Comparison of ENCODE assay signal across 8 cellular contexts in the genomic region with DNA sequence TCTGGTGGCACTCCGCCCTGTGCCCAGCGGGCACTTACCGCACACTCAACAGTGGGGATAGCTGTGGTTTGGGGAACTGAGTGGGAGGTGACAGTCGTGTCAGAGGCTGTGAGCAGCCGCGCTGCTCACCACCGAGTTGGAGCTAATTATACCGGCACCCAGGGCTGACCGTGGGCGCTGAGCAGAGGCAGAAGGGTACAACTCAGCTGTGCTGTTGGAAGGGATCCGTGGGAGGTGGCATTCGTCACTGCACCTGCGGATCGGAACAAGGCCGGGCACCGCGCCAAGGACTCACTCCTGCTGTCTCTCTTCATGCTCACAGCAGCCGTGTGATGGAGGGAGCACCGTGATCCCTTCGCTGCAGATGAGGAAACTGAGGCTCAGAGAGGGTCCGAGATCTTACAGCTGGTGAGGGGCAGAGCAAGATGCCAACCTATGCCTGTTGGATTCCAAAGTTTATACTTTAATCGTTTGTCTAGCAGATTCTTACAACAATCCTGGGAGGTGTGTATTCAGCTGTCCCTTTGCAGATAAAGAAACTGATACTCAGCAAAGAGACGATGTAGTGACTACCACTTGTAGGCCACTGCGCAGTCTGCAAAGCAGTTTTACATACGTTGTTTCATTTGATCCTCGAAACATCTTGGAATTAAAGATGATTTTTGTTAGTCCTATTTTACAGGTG. TPM values are rescaled to one million over a fixed set of nuclear protein-coding genes. Genes with fewer than 3 reads are reported as not detected.
A peak's percentile ranks its signal among the peaks of the same experiment; 100 is the strongest.
DNase-seq lines count a peak whose midpoint lies in the region; ATAC-seq and TF ChIP-seq lines count a peak whose summit lies in the region.

No MANE protein-coding gene starts in this region.

- ATAC-seq in CD8-positive, alpha-beta T cell = peak; percentile 49
- ATAC-seq in GM21447 (IDR thresholded peaks at IDR 0.05; ENCODE audit: unreplicated experiment) = peak; percentile 41
- ATAC-seq in activated naive CD4-positive, alpha-beta T cell treated with anti-CD3 and anti-CD28 coated beads, Interleukin-2, amount 50 U/mL, for 72 hours = peak; percentile 72 to 81

- peak overlapping the region; percentile 72 for H3K27ac ChIP-seq in CD8-positive, alpha-beta T cell (ENCODE audit: low read depth, low read length)
- no peak overlapping the region for H3K27ac ChIP-seq in HUES64 (ENCODE audit: low read depth, low read length)

- no peaks in the 10 kb centered on the region for H3K9me3 Mint-ChIP-seq in CD8-positive, alpha-beta T cell
- H3K9me3 Mint-ChIP-seq in activated naive CD4-positive, alpha-beta T cell treated with anti-CD3 and anti-CD28 coated beads, Interleukin-2, amount 50 U/mL, for 72 hours = no peaks in the 10 kb centered on the region

- H3K36me3 ChIP-seq in CD8-positive, alpha-beta T cell (ENCODE audit: insufficient read depth, low read length) = no peaks in the 10 kb centered on the region
- peaks cover 4% of the 10 kb centered on the region; the same call in 1 of the 2 replicates for H3K36me3 ChIP-seq in HUES64 (ENCODE audit: insufficient read depth, low read length)
- H3K36me3 ChIP-seq in skeletal muscle satellite cell (ENCODE audit: insufficient read depth, low read length) = no peaks in the 10 kb centered on the region

- peak overlapping the region; percentile 33 for H3K9ac ChIP-seq in HUES64 (ENCODE audit: low read depth, low read length)
- peak overlapping the region; percentile 88 for H3K9ac ChIP-seq in skeletal muscle satellite cell (ENCODE audit: low read depth, low read length)

- peaks cover 46% of the 10 kb centered on the region for H3K4me1 ChIP-seq in CD8-positive, alpha-beta T cell (ENCODE audit: insufficient read depth, low read length)
- peaks cover 12% of the 10 kb centered on the region; the same call in 1 of the 2 replicates for H3K4me1 ChIP-seq in HUES64 (ENCODE audit: insufficient read depth, low read length)
- H3K4me1 ChIP-seq in skeletal muscle satellite cell (ENCODE audit: control insufficient read depth, insufficient read depth, low read length) = peaks cover 18% of the 10 kb centered on the region

- H3K9me3 ChIP-seq in CD8-positive, alpha-beta T cell (ENCODE audit: low read length) = no peaks in the 10 kb centered on the region
- H3K9me3 ChIP-seq in HUES64 (ENCODE audit: insufficient read depth, low read depth, low read length) (no peaks in the 10 kb centered on the region), skeletal muscle satellite cell (replicated peaks; ENCODE audit: low read length) (no peaks in the 10 kb centered on the region)

- peak; percentile 44 to 85 (median 79) for DNase-seq in CD8-positive, alpha-beta T cell
- peak; percentile 38 for DNase-seq in SK-N-DZ (ENCODE audit: low spot score)
- DNase-seq in activated naive CD4-positive, alpha-beta T cell treated with anti-CD3 and anti-CD28 coated beads, Interleukin-2, amount 50 U/mL, for 72 hours (ENCODE audit: low spot score in 2 of 2) = peak; percentile 79 to 91
- peak; percentile 61 to 67 for DNase-seq in hippocampal formation (lab: John Stamatoyannopoulos, UW)
- DNase-seq in HuH-7.5 (ENCODE audit: low spot score) = no peak

- 18% methylated on average over 26 of the region's 26 CpGs for WGBS in HUES64

- TF ChIP-seq CTCF in CD8-positive, alpha-beta T cell (IDR thresholded peaks at IDR 0.05) = no peak

- peak overlapping the region; percentile 98 for H3K4me2 ChIP-seq in skeletal muscle satellite cell (ENCODE audit: low read length)

- H3K4me3 Mint-ChIP-seq in CD8-positive, alpha-beta T cell = peak overlapping the region; percentile 99

- intact Hi-C loops in CD8-positive, alpha-beta T cell (cut with DNase I, micrococcal nuclease) = loop anchor here (1.0 to 2.0 kb wide), 5 partner anchors 43 to 435 kb away; a partner anchor contains a TSS

- H3K27me3 Mint-ChIP-seq in CD8-positive, alpha-beta T cell (ENCODE audit: low read depth) = peaks cover 2% of the 10 kb centered on the region

- peak overlapping the region; percentile 91 for H3K4me3 ChIP-seq in CD8-positive, alpha-beta T cell (ENCODE audit: low read depth, low read length)
- peak overlapping the region; percentile 92 for H3K4me3 ChIP-seq in HUES64 (ENCODE audit: low read length)
- peak overlapping the region; percentile 91 for H3K4me3 ChIP-seq in skeletal muscle satellite cell (ENCODE audit: low read length)

- POLR2A ChIA-PET in CD8-positive, alpha-beta T cell (lab: Charles Lee) = interaction anchor here (0.9 to 1.4 kb wide), 10 partner anchors 16 to 549 kb away, joined by 3 to 8 read pairs (median 4); a partner anchor contains a TSS

- H3K27ac Mint-ChIP-seq in CD8-positive, alpha-beta T cell = peak overlapping the region; percentile 98
- peak overlapping the region; percentile 94 for H3K27ac Mint-ChIP-seq in activated naive CD4-positive, alpha-beta T cell treated with anti-CD3 and anti-CD28 coated beads, Interleukin-2, amount 50 U/mL, for 72 hours

- peaks cover 63% of the 10 kb centered on the region for H3K4me1 Mint-ChIP-seq in CD8-positive, alpha-beta T cell (ENCODE audit: low read depth)

- CTCF ChIA-PET in CD8-positive, alpha-beta T cell (lab: Charles Lee) = interaction anchor here (0.6 to 1.9 kb wide), 5 partner anchors 42 to 384 kb away, joined by 3 to 14 read pairs (median 4); no protein-coding TSS in a partner anchor

- peaks cover 11% of the 10 kb centered on the region for H3K36me3 Mint-ChIP-seq in CD8-positive, alpha-beta T cell
- H3K36me3 Mint-ChIP-seq in activated naive CD4-positive, alpha-beta T cell treated with anti-CD3 and anti-CD28 coated beads, Interleukin-2, amount 50 U/mL, for 72 hours = peaks cover 6 to 8% of the 10 kb centered on the region in 2 donors

- H3K27me3 ChIP-seq in CD8-positive, alpha-beta T cell (ENCODE audit: insufficient read depth, low read length) = no peaks in the 10 kb centered on the region
- H3K27me3 ChIP-seq in HUES64 (ENCODE audit: insufficient read depth, low read length) (peaks cover 2% of the 10 kb centered on the region; the same call in 1 of the 2 replicates), skeletal muscle satellite cell (ENCODE audit: control insufficient read depth, insufficient read depth, low read length) (peaks cover 4% of the 10 kb centered on the region)

RNA-seq across cellular contexts. Expression of a gene that starts 0.7 kb away (rescaled TPM):
- 10 to 100 TPM; 59.2 to 62.8 TPM for total RNA-seq in CD8-positive, alpha-beta T cell
- 24.0 TPM for polyA plus RNA-seq in HUES64 (2013, experiment 1 of 2)
- 26.3 TPM for polyA plus RNA-seq in HUES64 (2013, experiment 2 of 2)
- polyA plus RNA-seq in SK-N-DZ (2014; cell fraction: cytosol; rRNA removed) = 36.8 and 43.4 TPM in 2 replicates
- polyA plus RNA-seq in SK-N-DZ (2014; cell fraction: nucleus; rRNA removed) = 54.2 and 54.6 TPM in 2 replicates
- total RNA-seq in activated naive CD4-positive, alpha-beta T cell treated with anti-CD3 and anti-CD28 coated beads, Interleukin-2, amount 50 U/mL, for 72 hours = 10 to 100 TPM; 50.8 to 57.0 TPM
- 33.5 and 36.7 TPM in 2 replicates for total RNA-seq in skeletal muscle satellite cell (2012; rRNA removed)
